ENCODE assay signal across 8 cellular contexts in genomic region chr6:142845624-142846458, GRCh38.
DNase-seq lines count a peak whose midpoint lies in the region; ATAC-seq and TF ChIP-seq lines count a peak whose summit lies in the region.

No MANE protein-coding gene starts in this region.

- peaks cover 4% of the 10 kb centered on the region for H3K36me3 Mint-ChIP-seq in IgD-negative memory B cell

- peak overlapping the region; percentile 44 to 50 (median 48) for H3K4me3 ChIP-seq in gastrocnemius medialis

- H3K27me3 Mint-ChIP-seq in IgD-negative memory B cell = no peaks in the 10 kb centered on the region

- H3K4me1 ChIP-seq in gastrocnemius medialis = peaks cover 75 to 85% of the 10 kb centered on the region in 2 donors

- TF ChIP-seq CTCF in gastrocnemius medialis (IDR thresholded peaks at IDR 0.05 in 4 of 5, conservative IDR thresholded peaks at IDR 0.05 in 1 of 5) = peak in 3 of 5 experiments; percentile 12 to 27 (median 17)

- no peaks in the 10 kb centered on the region for H3K9me3 Mint-ChIP-seq in IgD-negative memory B cell

- H3K4me1 Mint-ChIP-seq in IgD-negative memory B cell = peaks cover 65 to 78% (median 74%) of the 10 kb centered on the region in 3 donors

- ATAC-seq in gastrocnemius medialis (peak; percentile 73 to 77), HG02884 (IDR thresholded peaks at IDR 0.05; ENCODE audit: unreplicated experiment) (no peak), HG03139 (IDR thresholded peaks at IDR 0.05; ENCODE audit: unreplicated experiment) (no peak)

- no peaks in the 10 kb centered on the region for H3K27me3 ChIP-seq in gastrocnemius medialis

- intact Hi-C loops in gastrocnemius medialis (cut with DNase I; ENCODE audit: low total_unique reads) = loop anchor here (1.0 to 2.0 kb wide), 3 partner anchors 21 to 100 kb away; no protein-coding TSS in a partner anchor

- peak overlapping the region; percentile 72 to 98 (median 92) for H3K27ac Mint-ChIP-seq in IgD-negative memory B cell

- TF ChIP-seq POLR2A in gastrocnemius medialis (IDR thresholded peaks at IDR 0.05) = peak; percentile 55 to 74

- H3K9me3 ChIP-seq in gastrocnemius medialis = no peaks in the 10 kb centered on the region

- in situ Hi-C loops in gastrocnemius medialis (cut with MboI; ENCODE audit: low sequenced_read_pairs in 4 of 4) = loop anchor here in 2 of 4 donors (10.0 to 25.0 kb wide), 2 partner anchors 91 to 99 kb away; partner anchors contain the start of gene HIVEP2 (in 2 of the 2)

- H3K36me3 ChIP-seq in gastrocnemius medialis = no peaks in the 10 kb centered on the region

- peak overlapping the region; percentile 74 to 93 (median 81) for H3K4me3 Mint-ChIP-seq in IgD-negative memory B cell

- DNase-seq in COLO668 (lab: John Stamatoyannopoulos, UW; ENCODE audit: unreplicated experiment) = peak; percentile 84
- peak; percentile 24 to 81 (median 41) for DNase-seq in T-helper 1 cell
- DNase-seq in central memory CD4-positive, alpha-beta T cell = peak; percentile 63
- peak; percentile 94 for DNase-seq in iris pigment epithelial cell (ENCODE audit: low read depth)
- peak; percentile 88 for DNase-seq in gastrocnemius medialis

- peak overlapping the region; percentile 85 to 93 (median 91) for H3K27ac ChIP-seq in gastrocnemius medialis

Comparison
In these comparisons a context has a peak if more than half of its experiments do, and no peak if none do; other contexts are left out.
1. DNase-seq: peak in every context shown above with its lines; median percentile 94 in iris pigment epithelial cell; 88 in gastrocnemius medialis; 84 in COLO668; 63 in central memory CD4-positive, alpha-beta T cell; 41 in T-helper 1 cell.
2. ATAC-seq: peak in gastrocnemius medialis (2 of 2); none in HG02884 (single experiment) and HG03139 (single experiment).